In the genomic region with DNA sequence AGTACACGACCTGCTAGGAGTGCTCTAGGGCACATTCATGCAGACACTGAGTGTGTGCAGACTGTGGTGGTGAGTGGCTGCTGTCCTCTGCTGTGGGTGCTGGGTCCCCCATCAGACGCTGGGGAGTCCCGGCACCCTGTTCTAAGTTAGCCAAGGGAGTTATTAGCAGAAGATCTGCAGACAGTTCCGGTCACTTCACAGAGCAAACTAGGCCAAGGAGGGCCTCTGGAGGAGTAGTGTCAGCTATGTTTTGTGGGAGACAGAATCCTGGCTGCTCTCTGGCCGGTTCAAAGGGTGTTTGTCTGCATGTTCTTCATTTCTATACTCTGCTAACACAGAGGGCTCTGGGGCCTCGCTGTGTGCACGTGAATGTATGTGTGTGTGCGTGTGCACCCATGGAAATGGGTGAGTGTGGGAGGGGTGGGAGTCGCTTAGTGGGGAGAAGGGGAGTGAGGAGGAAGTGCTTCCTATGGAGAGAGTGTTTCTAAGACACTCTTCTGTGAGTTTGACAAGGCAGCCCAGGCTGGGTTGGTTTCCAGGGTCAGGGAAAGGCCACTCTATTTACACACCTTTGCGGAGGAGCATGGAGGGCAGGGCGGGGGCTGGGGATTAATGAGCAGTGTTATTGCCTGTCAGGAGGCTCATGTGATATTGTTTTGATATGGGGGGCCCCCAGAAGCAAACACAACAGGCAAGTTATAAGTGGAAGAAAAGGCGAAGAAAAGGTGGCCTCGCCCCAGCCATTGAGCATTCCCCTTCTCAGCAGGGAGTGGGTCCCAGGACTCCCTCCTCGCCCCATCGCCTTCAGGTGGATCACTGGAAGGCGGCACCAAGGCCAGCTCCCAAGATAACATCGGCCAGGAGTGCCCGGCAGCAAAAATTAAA, we compare ENCODE assay signal across 1 cellular context.
TF ChIP-seq lines count a peak whose summit lies in the region.

No MANE protein-coding gene starts in this region.

TF ChIP-seq in GM12878, 131 proteins besides CTCF, POLR2A, EP300 and RAD21:
- TF ChIP-seq YBX1 (IDR thresholded peaks at IDR 0.05) (no peak), EGR1 (IDR thresholded peaks at IDR 0.05; ENCODE audit: borderline replicate concordance in 1 of 2, low read depth in 2 of 2, low read length in 2 of 2) (no peak)
- TF ChIP-seq, protein P1, sequence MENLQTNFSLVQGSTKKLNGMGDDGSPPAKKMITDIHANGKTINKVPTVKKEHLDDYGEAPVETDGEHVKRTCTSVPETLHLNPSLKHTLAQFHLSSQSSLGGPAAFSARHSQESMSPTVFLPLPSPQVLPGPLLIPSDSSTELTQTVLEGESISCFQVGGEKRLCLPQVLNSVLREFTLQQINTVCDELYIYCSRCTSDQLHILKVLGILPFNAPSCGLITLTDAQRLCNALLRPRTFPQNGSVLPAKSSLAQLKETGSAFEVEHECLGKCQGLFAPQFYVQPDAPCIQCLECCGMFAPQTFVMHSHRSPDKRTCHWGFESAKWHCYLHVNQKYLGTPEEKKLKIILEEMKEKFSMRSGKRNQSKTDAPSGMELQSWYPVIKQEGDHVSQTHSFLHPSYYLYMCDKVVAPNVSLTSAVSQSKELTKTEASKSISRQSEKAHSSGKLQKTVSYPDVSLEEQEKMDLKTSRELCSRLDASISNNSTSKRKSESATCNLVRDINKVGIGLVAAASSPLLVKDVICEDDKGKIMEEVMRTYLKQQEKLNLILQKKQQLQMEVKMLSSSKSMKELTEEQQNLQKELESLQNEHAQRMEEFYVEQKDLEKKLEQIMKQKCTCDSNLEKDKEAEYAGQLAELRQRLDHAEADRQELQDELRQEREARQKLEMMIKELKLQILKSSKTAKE (IDR thresholded peaks at IDR 0.05; ENCODE audit: low read depth, poor library complexity, severe bottlenecking), result no peak
